In the genomic region with DNA sequence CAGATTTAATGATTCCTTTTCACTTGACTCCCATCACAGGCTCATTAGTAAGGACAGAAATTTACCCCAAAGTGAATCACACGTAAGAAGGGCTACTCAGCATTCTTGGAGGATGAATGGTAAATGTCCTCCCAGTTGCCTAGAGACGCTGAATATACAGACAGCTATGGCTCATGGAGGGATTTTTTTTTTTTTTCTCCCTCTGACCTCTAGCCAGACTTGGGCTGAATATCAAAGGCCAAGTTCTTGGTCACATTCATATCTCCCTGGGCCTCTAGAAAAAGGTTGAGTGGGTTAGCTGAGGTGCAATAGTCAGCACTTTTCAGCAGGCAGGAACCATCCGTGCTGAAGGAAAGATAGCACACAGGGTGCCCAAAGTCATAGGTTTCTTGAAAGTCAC, we compare ENCODE assay signal across 11 cellular contexts.
DNase-seq lines count a peak whose midpoint lies in the region; ATAC-seq, FAIRE-seq and TF ChIP-seq lines count a peak whose summit lies in the region.
"Had no signal": no experiment of that assay in that cellular context is flagged by ENCODE, and none has a peak within 500 bp of the region (broad histone marks: within the 10 kb centered on the region; RNA-seq: fewer than 3 reads in every experiment).

No MANE protein-coding gene starts in this region.

- TF ChIP-seq POLR2A in esophagus squamous epithelium (IDR thresholded peaks at IDR 0.05) (no peak), gastroesophageal sphincter (IDR thresholded peaks at IDR 0.05) (no peak)

- 16 to 33% methylated on average over 3 of the region's 3 CpGs for WGBS in esophagus squamous epithelium, 2 donors
- WGBS in pancreas, 2 donors: 71 to 81% methylated on average over 3 of the region's 3 CpGs
- 20 to 35% methylated on average over 3 of the region's 3 CpGs for WGBS in gastroesophageal sphincter (ENCODE audit: low coverage in 1 of 2), 2 donors

- H3K9me3 ChIP-seq in Panc1 (ENCODE audit: control insufficient read depth, insufficient read depth, low read depth, low read length): no peaks in the 10 kb centered on the region
- H3K9me3 ChIP-seq in esophagus squamous epithelium: no peaks in the 10 kb centered on the region
- no peaks in the 10 kb centered on the region for H3K9me3 ChIP-seq in pancreas
- H3K9me3 ChIP-seq in gastroesophageal sphincter: no peaks in the 10 kb centered on the region
- no peaks in the 10 kb centered on the region for H3K9me3 ChIP-seq in upper lobe of right lung
- H3K9me3 ChIP-seq: upper lobe of left lung had no signal

- no peak for FAIRE-seq in pancreas (lab: Jason Lieb, UNC)

- intact Hi-C loops in Panc1 (cut with micrococcal nuclease; ENCODE audit: unreplicated experiment) (no loop called here), esophagus squamous epithelium (cut with DNase I) (no loop called here), pancreas (cut with DNase I) (no loop called here), upper lobe of right lung (cut with DNase I) (no loop called here)

- TF ChIP-seq CTCF in Panc1 (IDR thresholded peaks at IDR 0.05) (no peak), esophagus squamous epithelium (IDR thresholded peaks at IDR 0.05) (no peak), pancreas (IDR thresholded peaks at IDR 0.05) (no peak), gastroesophageal sphincter (IDR thresholded peaks at IDR 0.05) (no peak), upper lobe of right lung (IDR thresholded peaks at IDR 0.05) (no peak)

- H3K27ac ChIP-seq in Panc1 (ENCODE audit: low read length) (peak overlapping the region; percentile 99), esophagus squamous epithelium (peak overlapping the region; percentile 18 to 65 (median 56)), pancreas (peak overlapping the region in 2 of 4 donors; percentile 60 to 61), gastroesophageal sphincter (peak overlapping the region in 1 of 4 donors; percentile 4), upper lobe of right lung (no peak overlapping the region)
- H3K27ac ChIP-seq: upper lobe of left lung had no signal

- H3K4me3 ChIP-seq in Panc1 (ENCODE audit: low read depth in 2 of 2, low read length in 2 of 2): no peak overlapping the region
- no peak overlapping the region for H3K4me3 ChIP-seq in esophagus squamous epithelium
- no peak overlapping the region for H3K4me3 ChIP-seq in pancreas
- no peak overlapping the region for H3K4me3 ChIP-seq in gastroesophageal sphincter
- no peak overlapping the region for H3K4me3 ChIP-seq in upper lobe of right lung
- H3K4me3 ChIP-seq: upper lobe of left lung had no signal

- DNase-seq in EL (peak; percentile 95), Panc1 (ENCODE audit: low read depth, low spot score) (no peak), esophagus squamous epithelium (lab: John Stamatoyannopoulos, UW) (no peak), pancreas (no peak), NOMO-1 (lab: John Stamatoyannopoulos, UW; ENCODE audit: unreplicated experiment in 2 of 2) (no peak), upper lobe of right lung (no peak)
- no peak for DNase-seq in activated effector memory CD4-positive, alpha-beta T cell treated with anti-CD3 and anti-CD28 coated beads, Interleukin-2, amount 50 U/mL, for 16 hours
- DNase-seq: activated CD4-positive, alpha-beta T cell treated with anti-CD3 and anti-CD28 coated beads, Interleukin-2, amount 10 ng/mL, durations not matched to agents 7 days and 5 days; effector memory CD4-positive, alpha-beta T cell; upper lobe of left lung had no signal

- POLR2A ChIA-PET in Panc1 (lab: Charles Lee): interaction anchor here (0.7 kb wide), 1 partner anchor 478 kb away, joined by 3 read pairs; no protein-coding TSS in a partner anchor

- in situ Hi-C loops in Panc1 (cut with HindIII; ENCODE audit: low pct_unique_long_range_greater_than_20kb, low sequenced_read_pairs): no loop called here

- ATAC-seq in Panc1 (peak; percentile 71), pancreas (peak; percentile 40 to 80 (median 66)), gastroesophageal sphincter (no peak), upper lobe of right lung (no peak)

- H3K27me3 ChIP-seq in Panc1 (ENCODE audit: control insufficient read depth, insufficient read depth, low read length): no peaks in the 10 kb centered on the region
- no peaks in the 10 kb centered on the region for H3K27me3 ChIP-seq in esophagus squamous epithelium
- H3K27me3 ChIP-seq in pancreas: no peaks in the 10 kb centered on the region
- no peaks in the 10 kb centered on the region for H3K27me3 ChIP-seq in gastroesophageal sphincter
- H3K27me3 ChIP-seq in upper lobe of right lung: no peaks in the 10 kb centered on the region
- H3K27me3 ChIP-seq: upper lobe of left lung had no signal

- no peaks in the 10 kb centered on the region for H3K36me3 ChIP-seq in Panc1 (ENCODE audit: control insufficient read depth, insufficient read depth, low read length)
- H3K36me3 ChIP-seq in esophagus squamous epithelium: no peaks in the 10 kb centered on the region
- no peaks in the 10 kb centered on the region for H3K36me3 ChIP-seq in pancreas
- no peaks in the 10 kb centered on the region for H3K36me3 ChIP-seq in gastroesophageal sphincter
- H3K36me3 ChIP-seq in upper lobe of right lung: no peaks in the 10 kb centered on the region
- H3K36me3 ChIP-seq: upper lobe of left lung had no signal

- no TSS peak for BruUV-seq in Panc1 (replicated peaks; lab: Mats Ljungman, UMichigan)

- TF ChIP-seq EP300 in gastroesophageal sphincter (IDR thresholded peaks at IDR 0.05): no peak

- H3K4me1 ChIP-seq in Panc1 (ENCODE audit: control insufficient read depth, insufficient read depth, low read length): peaks cover 55% of the 10 kb centered on the region
- H3K4me1 ChIP-seq in esophagus squamous epithelium: peaks cover 0 to 29% (median 9%) of the 10 kb centered on the region in 3 donors
- peaks cover under 1 to 42% (median 37%) of the 10 kb centered on the region in 3 donors for H3K4me1 ChIP-seq in pancreas
- H3K4me1 ChIP-seq in gastroesophageal sphincter: peaks cover 0 to 19% (median 10%) of the 10 kb centered on the region in 3 donors
- H3K4me1 ChIP-seq in upper lobe of right lung: peaks cover 18% of the 10 kb centered on the region

- CTCF ChIA-PET in Panc1 (lab: Charles Lee): no interaction called here

Comparison
In these comparisons a context has a peak if more than half of its experiments do, and no peak if none do; other contexts are left out.
1. ATAC-seq: peak in Panc1 (single experiment) and pancreas (4 of 4); none in gastroesophageal sphincter (single experiment) and upper lobe of right lung (single experiment).